In the genomic region with DNA sequence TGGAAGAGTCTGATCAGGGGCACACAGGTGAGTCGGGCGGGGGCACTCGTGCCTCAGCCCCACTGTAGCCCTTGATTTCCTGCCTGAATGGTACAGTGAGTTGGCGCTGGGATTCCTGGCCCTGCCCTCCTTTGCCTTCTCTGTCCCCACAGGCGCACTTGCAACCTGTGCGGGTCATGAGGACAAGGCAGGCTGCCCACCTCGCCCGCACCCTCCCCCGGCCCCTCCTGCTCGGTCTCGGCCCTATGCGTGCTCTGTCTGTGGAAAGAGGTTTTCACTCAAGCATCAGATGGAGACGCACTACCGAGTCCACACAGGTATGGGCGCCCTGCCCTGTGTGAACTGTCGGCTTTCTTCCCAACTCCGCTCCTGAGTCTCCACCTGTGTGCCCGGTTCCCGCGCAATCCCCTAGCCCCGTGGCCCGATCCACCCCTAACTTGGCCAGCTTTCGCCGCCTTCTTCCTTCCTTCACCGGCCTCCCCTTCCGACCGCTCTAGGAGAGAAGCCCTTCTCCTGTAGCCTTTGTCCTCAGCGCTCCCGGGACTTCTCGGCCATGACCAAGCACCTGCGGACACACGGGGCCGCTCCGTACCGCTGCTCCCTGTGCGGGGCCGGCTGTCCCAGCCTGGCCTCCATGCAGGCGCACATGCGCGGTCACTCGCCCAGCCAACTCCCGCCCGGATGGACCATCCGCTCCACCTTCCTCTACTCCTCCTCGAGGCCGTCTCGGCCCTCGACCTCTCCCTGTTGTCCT, we compare ENCODE assay signal across 1 cellular context.
TF ChIP-seq lines count a peak whose summit lies in the region.

No MANE protein-coding gene starts in this region.

TF ChIP-seq in HepG2, 621 proteins besides CTCF, POLR2A, EP300 and RAD21 (continued from another document):
- TF ChIP-seq, protein P1, sequence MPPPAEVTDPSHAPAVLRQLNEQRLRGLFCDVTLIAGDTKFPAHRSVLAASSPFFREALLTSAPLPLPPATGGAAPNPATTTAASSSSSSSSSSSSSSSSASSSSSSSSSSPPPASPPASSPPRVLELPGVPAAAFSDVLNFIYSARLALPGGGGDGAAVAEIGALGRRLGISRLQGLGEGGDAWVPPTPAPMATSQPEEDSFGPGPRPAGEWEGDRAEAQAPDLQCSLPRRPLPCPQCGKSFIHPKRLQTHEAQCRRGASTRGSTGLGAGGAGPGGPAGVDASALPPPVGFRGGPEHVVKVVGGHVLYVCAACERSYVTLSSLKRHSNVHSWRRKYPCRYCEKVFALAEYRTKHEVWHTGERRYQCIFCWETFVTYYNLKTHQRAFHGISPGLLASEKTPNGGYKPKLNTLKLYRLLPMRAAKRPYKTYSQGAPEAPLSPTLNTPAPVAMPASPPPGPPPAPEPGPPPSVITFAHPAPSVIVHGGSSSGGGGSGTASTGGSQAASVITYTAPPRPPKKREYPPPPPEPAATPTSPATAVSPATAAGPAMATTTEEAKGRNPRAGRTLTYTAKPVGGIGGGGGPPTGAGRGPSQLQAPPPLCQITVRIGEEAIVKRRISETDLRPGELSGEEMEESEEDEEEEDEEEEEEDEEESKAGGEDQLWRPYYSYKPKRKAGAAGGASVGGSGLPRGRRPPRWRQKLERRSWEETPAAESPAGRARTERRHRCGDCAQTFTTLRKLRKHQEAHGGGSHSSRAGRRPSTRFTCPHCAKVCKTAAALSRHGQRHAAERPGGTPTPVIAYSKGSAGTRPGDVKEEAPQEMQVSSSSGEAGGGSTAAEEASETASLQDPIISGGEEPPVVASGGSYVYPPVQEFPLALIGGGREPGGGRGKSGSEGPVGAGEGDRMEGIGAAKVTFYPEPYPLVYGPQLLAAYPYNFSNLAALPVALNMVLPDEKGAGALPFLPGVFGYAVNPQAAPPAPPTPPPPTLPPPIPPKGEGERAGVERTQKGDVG (CRISPR knock-in tag; IDR thresholded peaks at IDR 0.05; ENCODE audit: borderline replicate concordance): peak; percentile 66; the same call in 1 of the 2 replicates
- TF ChIP-seq KAT2B (IDR thresholded peaks at IDR 0.05; ENCODE audit: borderline replicate concordance, low read depth, low read length) (no peak), JUN (CRISPR knock-in tag; IDR thresholded peaks at IDR 0.05) (no peak), BCLAF1 (IDR thresholded peaks at IDR 0.05) (no peak), ZNF512 (CRISPR knock-in tag; IDR thresholded peaks at IDR 0.05) (no peak), ZNF605 (CRISPR knock-in tag; IDR thresholded peaks at IDR 0.05) (no peak), JDP2 (CRISPR knock-in tag; IDR thresholded peaks at IDR 0.05; ENCODE audit: borderline replicate concordance) (no peak)
- TF ChIP-seq, protein P2, sequence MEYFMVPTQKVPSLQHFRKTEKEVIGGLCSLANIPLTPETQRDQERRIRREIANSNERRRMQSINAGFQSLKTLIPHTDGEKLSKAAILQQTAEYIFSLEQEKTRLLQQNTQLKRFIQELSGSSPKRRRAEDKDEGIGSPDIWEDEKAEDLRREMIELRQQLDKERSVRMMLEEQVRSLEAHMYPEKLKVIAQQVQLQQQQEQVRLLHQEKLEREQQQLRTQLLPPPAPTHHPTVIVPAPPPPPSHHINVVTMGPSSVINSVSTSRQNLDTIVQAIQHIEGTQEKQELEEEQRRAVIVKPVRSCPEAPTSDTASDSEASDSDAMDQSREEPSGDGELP (IDR thresholded peaks at IDR 0.05; ENCODE audit: borderline replicate concordance, low read depth): no peak; the same call in 1 of the 2 replicates
TF ChIP-seq in HepG2: peak in this region for 144.
